Comparison of ENCODE assay signal across 29 cellular contexts in genomic region chr10:51485668-51486067, GRCh38.
"Had no signal": no experiment of that assay in that cellular context is flagged by ENCODE, and none has a peak within 500 bp of the region (broad histone marks: within the 10 kb centered on the region; RNA-seq: fewer than 3 reads in every experiment).

No MANE protein-coding gene starts in this region.

- H3K27ac ChIP-seq: stomach, suprapubic skin, testis, thoracic aorta, thyroid gland, tibial artery, tibial nerve, transverse colon, upper lobe of left lung, upper lobe of right lung, uterus, vagina had no signal

- H3K4me1 ChIP-seq: suprapubic skin, testis, thyroid gland, tibial nerve, upper lobe of left lung, upper lobe of right lung, uterus, vagina had no signal

- FAIRE-seq: urothelium cell line had no signal

- H3K27me3 ChIP-seq: stomach, suprapubic skin, testis, thyroid gland, tibial artery, tibial nerve, transverse colon, upper lobe of left lung, upper lobe of right lung, uterus, vagina had no signal

- H3K36me3 Mint-ChIP-seq: stimulated activated effector memory CD8-positive, alpha-beta T cell treated with anti-CD3 and anti-CD28 coated beads, Interleukin-12 subunit alpha, Interleukin-12 subunit beta, amount 100 ng/mL, for 72 hours; stimulated activated memory B cell treated with anti-CD40 and anti-IgM and Interleukin-4, amounts not matched to agents 10 μg/mL and 1 μg/mL and 100 μg/mL, for 72 hours; stimulated activated naive B cell treated with anti-CD40 and anti-IgM and Interleukin-4, amounts not matched to agents 10 μg/mL and 1 μg/mL and 100 μg/mL, for 72 hours; type B pancreatic cell had no signal

- H3K4me3 ChIP-seq: stomach, suprapubic skin, testis, thoracic aorta, thyroid gland, tibial artery, tibial nerve, transverse colon, upper lobe of left lung, upper lobe of right lung, uterus, vagina had no signal

- H3K4me1 Mint-ChIP-seq: stimulated activated effector memory CD8-positive, alpha-beta T cell treated with anti-CD3 and anti-CD28 coated beads, Interleukin-12 subunit alpha, Interleukin-12 subunit beta, amount 100 ng/mL, for 72 hours; stimulated activated memory B cell treated with anti-CD40 and anti-IgM and Interleukin-4, amounts not matched to agents 10 μg/mL and 1 μg/mL and 100 μg/mL, for 72 hours; stimulated activated naive B cell treated with anti-CD40 and anti-IgM and Interleukin-4, amounts not matched to agents 10 μg/mL and 1 μg/mL and 100 μg/mL, for 72 hours; stimulated activated naive CD8-positive, alpha-beta T cell treated with anti-CD3 and anti-CD28 coated beads, Interleukin-15, amount 100 ng/mL, for 72 hours had no signal

- H3K36me3 ChIP-seq: stomach, suprapubic skin, thoracic aorta, thyroid gland, tibial artery, tibial nerve, transverse colon, upper lobe of left lung, upper lobe of right lung, uterus, vagina had no signal

- H3K27me3 Mint-ChIP-seq: stimulated activated memory B cell treated with anti-CD40 and anti-IgM and Interleukin-4, amounts not matched to agents 10 μg/mL and 1 μg/mL and 100 μg/mL, for 72 hours; stimulated activated naive B cell treated with anti-CD40 and anti-IgM and Interleukin-4, amounts not matched to agents 10 μg/mL and 1 μg/mL and 100 μg/mL, for 72 hours; stimulated activated naive CD8-positive, alpha-beta T cell treated with anti-CD3 and anti-CD28 coated beads, Interleukin-15, amount 100 ng/mL, for 72 hours; stimulated activated naive CD8-positive, alpha-beta T cell treated with anti-CD3 and anti-CD28 coated beads, Interleukin-15, Interleukin-2, amounts not matched to agents 100 ng/mL and 50 ng/mL, for 24 hours had no signal

- H3K9me3 Mint-ChIP-seq: stimulated activated effector memory CD8-positive, alpha-beta T cell treated with anti-CD3 and anti-CD28 coated beads, Interleukin-12 subunit alpha, Interleukin-12 subunit beta, amount 100 ng/mL, for 72 hours; stimulated activated memory B cell treated with anti-CD40 and anti-IgM and Interleukin-4, amounts not matched to agents 10 μg/mL and 1 μg/mL and 100 μg/mL, for 72 hours; stimulated activated naive CD8-positive, alpha-beta T cell treated with anti-CD3 and anti-CD28 coated beads, Interleukin-15, amount 100 ng/mL, for 72 hours; stimulated activated naive CD8-positive, alpha-beta T cell treated with anti-CD3 and anti-CD28 coated beads, Interleukin-15, Interleukin-2, amounts not matched to agents 100 ng/mL and 50 ng/mL, for 24 hours; type B pancreatic cell had no signal

- H3K9me3 ChIP-seq: stomach, suprapubic skin, testis, thoracic aorta, thyroid gland, tibial artery, tibial nerve, transverse colon, upper lobe of left lung, upper lobe of right lung, uterus, vagina had no signal

- DNase-seq: stimulated activated CD4-positive, alpha-beta T cell treated with anti-CD3 and anti-CD28 coated beads, Interleukin-2, amount 100 ng/mL, for 48 hours; stimulated activated CD4-positive, alpha-beta T cell treated with anti-CD3 and anti-CD28 coated beads, Interleukin-4, amount 100 ng/mL, for 1 hour; stimulated activated CD4-positive, alpha-beta T cell treated with anti-CD3 and anti-CD28 coated beads, Interleukin-4, amount 100 ng/mL, for 24 hours; stimulated activated CD4-positive, alpha-beta T cell treated with anti-CD3 and anti-CD28 coated beads, Interleukin-4, amount 100 ng/mL, for 4 hours; stimulated activated CD8-positive, alpha-beta memory T cell treated with anti-CD3 and anti-CD28 coated beads, Interleukin-4, amount 100 ng/mL, for 48 hours; stimulated activated naive B cell treated with anti-CD40 and anti-IgM and Interleukin-4, amounts not matched to agents 10 μg/mL and 1 μg/mL and 100 μg/mL, for 72 hours; stimulated activated naive CD4-positive, alpha-beta T cell; stimulated activated naive CD4-positive, alpha-beta T cell treated with Interleukin-2 at 50 U/mL for 16 hours; stimulated activated naive CD8-positive, alpha-beta T cell treated with anti-CD3 and anti-CD28 coated beads, Interleukin-15, amount 100 ng/mL, for 72 hours; stimulated activated naive CD8-positive, alpha-beta T cell treated with anti-CD3 and anti-CD28 coated beads, Interleukin-15, Interleukin-2, amounts not matched to agents 100 U/mL and 50 U/mL, for 24 hours; stomach; substantia nigra; testis; thyroid gland; tibial artery; transverse colon; trophoblast cell; upper lobe of left lung; upper lobe of right lung; uterus had no signal

- ATAC-seq: stimulated activated effector memory CD8-positive, alpha-beta T cell treated with anti-CD3 and anti-CD28 coated beads, Interleukin-12 subunit alpha, Interleukin-12 subunit beta, amount 100 ng/mL, for 72 hours; stimulated activated memory B cell treated with anti-CD40 and anti-IgM and Interleukin-4, amounts not matched to agents 10 μg/mL and 1 μg/mL and 100 μg/mL, for 72 hours; stimulated activated naive B cell treated with anti-CD40 and anti-IgM and Interleukin-4, amounts not matched to agents 10 μg/mL and 1 μg/mL and 100 μg/mL, for 72 hours; stimulated activated naive CD8-positive, alpha-beta T cell treated with anti-CD3 and anti-CD28 coated beads, Interleukin-15, amount 100 ng/mL, for 72 hours; stimulated activated naive CD8-positive, alpha-beta T cell treated with anti-CD3 and anti-CD28 coated beads, Interleukin-15, Interleukin-2, amounts not matched to agents 100 U/mL and 50 U/mL, for 24 hours; upper lobe of right lung had no signal

- H3K27ac Mint-ChIP-seq: stimulated activated effector memory CD8-positive, alpha-beta T cell treated with anti-CD3 and anti-CD28 coated beads, Interleukin-12 subunit alpha, Interleukin-12 subunit beta, amount 100 ng/mL, for 72 hours; stimulated activated memory B cell treated with anti-CD40 and anti-IgM and Interleukin-4, amounts not matched to agents 10 μg/mL and 1 μg/mL and 100 μg/mL, for 72 hours; stimulated activated naive B cell treated with anti-CD40 and anti-IgM and Interleukin-4, amounts not matched to agents 10 μg/mL and 1 μg/mL and 100 μg/mL, for 72 hours; stimulated activated naive CD8-positive, alpha-beta T cell treated with anti-CD3 and anti-CD28 coated beads, Interleukin-15, amount 100 ng/mL, for 72 hours; stimulated activated naive CD8-positive, alpha-beta T cell treated with anti-CD3 and anti-CD28 coated beads, Interleukin-15, Interleukin-2, amounts not matched to agents 100 ng/mL and 50 ng/mL, for 24 hours; type B pancreatic cell had no signal

- H3K4me3 Mint-ChIP-seq: stimulated activated effector memory CD8-positive, alpha-beta T cell treated with anti-CD3 and anti-CD28 coated beads, Interleukin-12 subunit alpha, Interleukin-12 subunit beta, amount 100 ng/mL, for 72 hours; stimulated activated memory B cell treated with anti-CD40 and anti-IgM and Interleukin-4, amounts not matched to agents 10 μg/mL and 1 μg/mL and 100 μg/mL, for 72 hours; stimulated activated naive B cell treated with anti-CD40 and anti-IgM and Interleukin-4, amounts not matched to agents 10 μg/mL and 1 μg/mL and 100 μg/mL, for 72 hours; stimulated activated naive CD8-positive, alpha-beta T cell treated with anti-CD3 and anti-CD28 coated beads, Interleukin-15, amount 100 ng/mL, for 72 hours; stimulated activated naive CD8-positive, alpha-beta T cell treated with anti-CD3 and anti-CD28 coated beads, Interleukin-15, Interleukin-2, amounts not matched to agents 100 ng/mL and 50 ng/mL, for 24 hours; type B pancreatic cell had no signal
